In the genomic region with DNA sequence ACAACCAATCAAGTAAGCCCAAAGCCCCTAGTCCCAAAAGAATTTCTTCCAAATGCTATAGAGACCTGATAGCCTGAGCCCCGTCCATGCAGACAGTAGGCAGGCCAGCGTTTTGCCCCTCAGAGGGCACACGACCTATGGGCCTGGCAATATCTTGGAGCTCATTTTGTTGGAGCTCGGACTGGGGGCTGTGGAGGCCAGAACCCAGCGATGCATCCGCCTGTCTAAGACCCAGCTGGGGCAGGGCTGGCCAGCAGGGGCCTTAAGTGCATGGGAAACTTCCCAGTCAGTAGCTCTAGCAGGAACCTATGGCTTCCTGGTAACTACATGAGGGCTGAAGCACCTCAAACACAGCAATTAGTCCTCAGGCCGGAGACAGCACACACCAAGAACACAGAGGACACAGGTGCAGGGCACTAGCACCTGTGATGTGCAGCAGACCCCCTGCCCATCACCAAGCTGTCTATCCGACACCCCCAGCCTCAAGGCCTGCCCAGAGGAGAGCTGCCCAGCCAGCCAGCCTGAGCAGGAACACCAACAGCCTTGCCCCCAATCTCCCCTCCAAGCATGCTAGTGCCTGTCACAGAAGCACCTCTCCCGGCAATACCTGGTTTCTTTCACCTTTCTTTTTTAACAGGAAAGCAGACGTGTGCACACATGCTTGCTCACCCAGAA, we compare ENCODE assay signal across 20 cellular contexts.
"Had no signal": no experiment of that assay in that cellular context is flagged by ENCODE, and none has a peak within 500 bp of the region (broad histone marks: within the 10 kb centered on the region; RNA-seq: fewer than 3 reads in every experiment).

No MANE protein-coding gene starts in this region.

- H3K27me3 Mint-ChIP-seq: activated CD8-positive, alpha-beta T cell treated with anti-CD3 and anti-CD28 coated beads for 36 hours had no signal

- H3K4me1 ChIP-seq: ascending aorta, body of pancreas had no signal

- FAIRE-seq: RCC 7860 had no signal

- H3K27ac ChIP-seq: ascending aorta, body of pancreas, KMS-11 had no signal

- ATAC-seq: activated CD4-positive, CD25-positive, alpha-beta regulatory T cell treated with anti-CD3 and anti-CD28 coated beads, Interleukin-2, amount 50 U/mL, for 24 hours; activated CD8-positive, alpha-beta T cell treated with anti-CD3 and anti-CD28 coated beads for 36 hours; activated naive CD4-positive, alpha-beta T cell treated with anti-CD3 and anti-CD28 coated beads, Interleukin-2, amount 50 U/mL, for 72 hours; body of pancreas; PC-3 had no signal

- H3K4me3 ChIP-seq: ascending aorta, body of pancreas had no signal

- DNase-seq: activated CD4-positive, alpha-beta T cell treated with anti-CD3 and anti-CD28 coated beads for 4 hours; activated CD8-positive, alpha-beta memory T cell treated with anti-CD3 and anti-CD28 coated beads, Interleukin-2, amount 50 U/mL, for 48 hours; activated CD8-positive, alpha-beta T cell treated with anti-CD3 and anti-CD28 coated beads for 36 hours; activated T-cell treated with anti-CD3 and anti-CD28 coated beads, Interleukin-2, amount 50 U/mL, for 1 hour; body of pancreas; MM.1S; NCI-H1105 treated with DMSO at 0.1 percent for 48 hours; NCI-H1436 treated with DMSO at 0.1 percent for 48 hours; NCI-H187; NCI-H2081; NCI-H446; NCI-H524; PC-3; SHP77 treated with DMSO at 0.1 percent for 48 hours had no signal

- H3K27ac Mint-ChIP-seq: activated CD8-positive, alpha-beta T cell treated with anti-CD3 and anti-CD28 coated beads for 36 hours; T-helper 1 cell treated with Interleukin-12 subunit alpha and Interleukin-12 subunit beta and Interleukin-4 antibody, amounts not matched to agents 30 μg/mL and 1 μg/mL, for 36 hours had no signal

- H3K27me3 ChIP-seq: ascending aorta, body of pancreas had no signal

- H3K9me3 ChIP-seq: ascending aorta, body of pancreas had no signal

- H3K9me3 Mint-ChIP-seq: activated CD8-positive, alpha-beta T cell treated with anti-CD3 and anti-CD28 coated beads for 36 hours; activated naive CD4-positive, alpha-beta T cell treated with anti-CD3 and anti-CD28 coated beads, Interleukin-2, amount 50 U/mL, for 72 hours; T-helper 1 cell treated with Interleukin-12 subunit alpha and Interleukin-12 subunit beta and Interleukin-4 antibody, amounts not matched to agents 30 μg/mL and 1 μg/mL, for 36 hours had no signal

- H3K4me3 Mint-ChIP-seq: activated CD8-positive, alpha-beta T cell treated with anti-CD3 and anti-CD28 coated beads for 36 hours; T-helper 1 cell treated with Interleukin-12 subunit alpha and Interleukin-12 subunit beta and Interleukin-4 antibody, amounts not matched to agents 30 μg/mL and 1 μg/mL, for 36 hours had no signal
